ENCODE assay signal across 1 cellular context in genomic region chr1:27360159-27361043, GRCh38.
TF ChIP-seq lines count a peak whose summit lies in the region.

No MANE protein-coding gene starts in this region.

TF ChIP-seq in GM23338, 12 proteins besides CTCF, POLR2A, EP300 and RAD21 (continued from another document):
- no peak for TF ChIP-seq REST (IDR thresholded peaks at IDR 0.05; ENCODE audit: unreplicated experiment)
- no peak for TF ChIP-seq EZH2phosphoT487 (IDR thresholded peaks at IDR 0.05; ENCODE audit: unreplicated experiment)
- TF ChIP-seq ETS1 (IDR thresholded peaks at IDR 0.05) = no peak
